ENCODE assay signal across 34 cellular contexts in genomic region chr6:155466546-155466945, GRCh38. TPM values are rescaled to one million over a fixed set of nuclear protein-coding genes. Genes with fewer than 3 reads are reported as not detected.
"Had no signal": no experiment of that assay in that cellular context is flagged by ENCODE, and none has a peak within 500 bp of the region (broad histone marks: within the 10 kb centered on the region; RNA-seq: fewer than 3 reads in every experiment).

No MANE protein-coding gene starts in this region.

- H3K4me3 ChIP-seq: hepatocyte, left ventricle myocardium inferior, lung, neural progenitor cell, ovary, right atrium auricular region, smooth muscle cell, testis, thyroid gland, transverse colon, upper lobe of left lung, vagina had no signal

- H3K36me3 Mint-ChIP-seq: mesothelial cell of epicardium had no signal

- H3K4me3 Mint-ChIP-seq: mesothelial cell of epicardium; naive B cell; natural killer cell; nephron progenitor cell; neural progenitor cell; stimulated activated memory B cell treated with anti-CD40 and anti-IgM and Interleukin-4, amounts not matched to agents 10 μg/mL and 1 μg/mL and 100 μg/mL, for 72 hours; stimulated activated naive CD8-positive, alpha-beta T cell treated with anti-CD3 and anti-CD28 coated beads, Interleukin-15, amount 100 ng/mL, for 72 hours had no signal

- ATAC-seq: natural killer cell; sciatic nerve; stimulated activated memory B cell treated with anti-CD40 and anti-IgM and Interleukin-4, amounts not matched to agents 10 μg/mL and 1 μg/mL and 100 μg/mL, for 72 hours; stimulated activated naive CD8-positive, alpha-beta T cell treated with anti-CD3 and anti-CD28 coated beads, Interleukin-15, amount 100 ng/mL, for 72 hours had no signal

- H3K27ac Mint-ChIP-seq: mesothelial cell of epicardium; naive B cell; natural killer cell; nephron progenitor cell; neural progenitor cell; progenitor cell of endocrine pancreas; stimulated activated memory B cell treated with anti-CD40 and anti-IgM and Interleukin-4, amounts not matched to agents 10 μg/mL and 1 μg/mL and 100 μg/mL, for 72 hours; stimulated activated naive CD8-positive, alpha-beta T cell treated with anti-CD3 and anti-CD28 coated beads, Interleukin-15, amount 100 ng/mL, for 72 hours had no signal

- DNase-seq: islet precursor cell; left ventricle myocardium inferior; mesendoderm; naive B cell; natural killer cell; nephron progenitor cell; occipital lobe; ovary; stimulated activated CD4-positive, alpha-beta T cell treated with anti-CD3 and anti-CD28 coated beads, Interleukin-1b, Interleukin-23, amount 100 ng/mL, for 48 hours; stimulated activated CD4-positive, alpha-beta T cell treated with anti-CD3 and anti-CD28 coated beads, Interleukin-2, amount 100 ng/mL, for 48 hours; stimulated activated CD4-positive, alpha-beta T cell treated with anti-CD3 and anti-CD28 coated beads, Interleukin-4, amount 100 ng/mL, for 4 hours; stimulated activated CD8-positive, alpha-beta memory T cell treated with anti-CD3 and anti-CD28 coated beads, Interleukin-4, amount 100 ng/mL, for 48 hours; stimulated activated naive CD4-positive, alpha-beta T cell treated with Interleukin-2 at 50 U/mL for 16 hours; stimulated activated naive CD8-positive, alpha-beta T cell treated with anti-CD3 and anti-CD28 coated beads, Interleukin-15, amount 100 ng/mL, for 72 hours; testis; thyroid gland; transverse colon; upper lobe of left lung had no signal

- H3K4me1 Mint-ChIP-seq: naive B cell; stimulated activated memory B cell treated with anti-CD40 and anti-IgM and Interleukin-4, amounts not matched to agents 10 μg/mL and 1 μg/mL and 100 μg/mL, for 72 hours had no signal

- H3K27me3 Mint-ChIP-seq: naive B cell; progenitor cell of endocrine pancreas; stimulated activated naive CD8-positive, alpha-beta T cell treated with anti-CD3 and anti-CD28 coated beads, Interleukin-15, amount 100 ng/mL, for 72 hours had no signal

RNA-seq across cellular contexts. Expression of gene NOX3, which starts 10.9 kb away (rescaled TPM):
- total RNA-seq: hepatocyte, left ventricle myocardium inferior, lower leg skin, lung, mesothelial cell of epicardium, mononuclear cell, natural killer cell, occipital lobe, ovary, progenitor cell of endocrine pancreas, pulmonary artery endothelial cell, renal cortical epithelial cell, right atrium auricular region, sciatic nerve, skeletal muscle tissue, smooth muscle cell, testis, thyroid gland, transverse colon, upper lobe of left lung, urinary bladder, vagina had no signal
- polyA plus RNA-seq: hepatocyte, lung, ovary, smooth muscle cell, urinary bladder had no signal
